Comparison of ENCODE assay signal across 1 cellular context in the genomic region with DNA sequence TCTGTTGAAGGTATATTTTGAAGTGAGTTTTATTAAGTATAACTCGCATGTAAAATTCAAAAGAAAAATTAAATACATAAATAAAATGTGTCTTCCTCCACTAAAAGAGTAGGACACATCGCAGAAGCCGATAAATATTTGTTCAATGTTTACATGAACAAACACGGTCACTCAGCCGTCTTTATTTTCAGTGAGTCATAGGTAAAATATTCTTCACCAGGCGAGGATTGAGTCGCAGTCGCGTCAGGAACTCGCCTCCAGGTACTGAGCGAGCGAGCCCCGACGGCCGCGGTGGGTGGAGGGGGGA.
TF ChIP-seq lines count a peak whose summit lies in the region.

No MANE protein-coding gene starts in this region.

TF ChIP-seq in SK-N-SH, 30 proteins besides CTCF, POLR2A, EP300 and RAD21 (continued from another document):
- TF ChIP-seq, protein P1, sequence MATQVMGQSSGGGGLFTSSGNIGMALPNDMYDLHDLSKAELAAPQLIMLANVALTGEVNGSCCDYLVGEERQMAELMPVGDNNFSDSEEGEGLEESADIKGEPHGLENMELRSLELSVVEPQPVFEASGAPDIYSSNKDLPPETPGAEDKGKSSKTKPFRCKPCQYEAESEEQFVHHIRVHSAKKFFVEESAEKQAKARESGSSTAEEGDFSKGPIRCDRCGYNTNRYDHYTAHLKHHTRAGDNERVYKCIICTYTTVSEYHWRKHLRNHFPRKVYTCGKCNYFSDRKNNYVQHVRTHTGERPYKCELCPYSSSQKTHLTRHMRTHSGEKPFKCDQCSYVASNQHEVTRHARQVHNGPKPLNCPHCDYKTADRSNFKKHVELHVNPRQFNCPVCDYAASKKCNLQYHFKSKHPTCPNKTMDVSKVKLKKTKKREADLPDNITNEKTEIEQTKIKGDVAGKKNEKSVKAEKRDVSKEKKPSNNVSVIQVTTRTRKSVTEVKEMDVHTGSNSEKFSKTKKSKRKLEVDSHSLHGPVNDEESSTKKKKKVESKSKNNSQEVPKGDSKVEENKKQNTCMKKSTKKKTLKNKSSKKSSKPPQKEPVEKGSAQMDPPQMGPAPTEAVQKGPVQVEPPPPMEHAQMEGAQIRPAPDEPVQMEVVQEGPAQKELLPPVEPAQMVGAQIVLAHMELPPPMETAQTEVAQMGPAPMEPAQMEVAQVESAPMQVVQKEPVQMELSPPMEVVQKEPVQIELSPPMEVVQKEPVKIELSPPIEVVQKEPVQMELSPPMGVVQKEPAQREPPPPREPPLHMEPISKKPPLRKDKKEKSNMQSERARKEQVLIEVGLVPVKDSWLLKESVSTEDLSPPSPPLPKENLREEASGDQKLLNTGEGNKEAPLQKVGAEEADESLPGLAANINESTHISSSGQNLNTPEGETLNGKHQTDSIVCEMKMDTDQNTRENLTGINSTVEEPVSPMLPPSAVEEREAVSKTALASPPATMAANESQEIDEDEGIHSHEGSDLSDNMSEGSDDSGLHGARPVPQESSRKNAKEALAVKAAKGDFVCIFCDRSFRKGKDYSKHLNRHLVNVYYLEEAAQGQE (IDR thresholded peaks at IDR 0.05; ENCODE audit: low read depth, low read length), result no peak
- no peak for TF ChIP-seq RFX5 (IDR thresholded peaks at IDR 0.05; ENCODE audit: low read length)
